ENCODE assay signal across 10 cellular contexts in the genomic region with DNA sequence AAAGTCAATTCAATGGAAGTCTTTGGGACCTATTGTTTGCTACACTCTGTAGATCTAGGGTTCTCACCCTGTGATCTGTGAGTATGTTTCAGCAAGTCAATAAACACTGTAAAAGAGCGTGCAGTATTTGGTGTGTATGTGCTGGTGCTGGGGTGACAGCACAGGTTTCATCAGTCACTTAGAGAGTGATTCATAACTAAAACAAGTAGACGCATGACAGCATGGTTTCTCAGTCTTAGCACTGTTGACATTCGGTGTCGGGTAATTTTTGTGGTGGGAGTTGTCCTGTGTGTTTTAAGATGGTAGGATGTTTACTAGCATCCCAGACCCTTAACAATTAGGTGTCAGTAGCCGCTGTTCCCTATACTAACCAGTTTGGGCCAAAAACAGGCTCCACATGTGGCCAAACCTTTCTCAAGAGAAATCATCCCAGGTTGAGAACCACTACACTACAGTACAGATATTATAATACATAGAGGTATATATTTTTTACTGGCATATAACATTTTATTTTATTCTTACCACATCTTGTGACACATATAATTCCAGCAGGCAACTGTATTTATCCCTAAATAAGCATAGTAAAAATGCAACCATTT.
DNase-seq lines count a peak whose midpoint lies in the region; ATAC-seq, FAIRE-seq and TF ChIP-seq lines count a peak whose summit lies in the region.
"Had no signal": no experiment of that assay in that cellular context is flagged by ENCODE, and none has a peak within 500 bp of the region (broad histone marks: within the 10 kb centered on the region; RNA-seq: fewer than 3 reads in every experiment).

No MANE protein-coding gene starts in this region.

- no peak overlapping the region for H4K91ac ChIP-seq in trophoblast cell (ENCODE audit: low read depth, low read length)

- WGBS in small intestine, 3 donors = 76 to 93% (median 88%) methylated on average over 5 of the region's 5 CpGs
- no CpG with 5 or more reads among the region's 5 CpGs for WGBS in trophoblast cell (ENCODE audit: extremely low coverage, insufficient coverage, insufficient read length)

- no peak overlapping the region for H3K4me3 ChIP-seq in astrocyte (ENCODE audit: insufficient read depth, low read depth, low read length)
- H3K4me3 ChIP-seq in small intestine (ENCODE audit: low read depth in 1 of 2, low read length in 2 of 2) = no peak overlapping the region
- H3K4me3 ChIP-seq in trophoblast cell (ENCODE audit: low read depth, low read length) = no peak overlapping the region
- H3K4me3 ChIP-seq: BLaER1 had no signal

- no peak overlapping the region for H3K18ac ChIP-seq in trophoblast cell (ENCODE audit: low read length)

- H4K12ac ChIP-seq in trophoblast cell (ENCODE audit: low read depth, low read length) = no peak overlapping the region

- H3K79me2 ChIP-seq in astrocyte (ENCODE audit: insufficient read depth, low read length) (no peaks in the 10 kb centered on the region), trophoblast cell (ENCODE audit: control insufficient read depth, insufficient read depth, low read length, poor library complexity) (no peaks in the 10 kb centered on the region)

- H2AK5ac ChIP-seq in trophoblast cell (ENCODE audit: low read length) = no peak overlapping the region

- no peak overlapping the region for H2BK5ac ChIP-seq in trophoblast cell (ENCODE audit: low read depth, low read length, poor library complexity)

- no peak overlapping the region for H3K4ac ChIP-seq in trophoblast cell (ENCODE audit: low read depth, low read length)

- no peaks in the 10 kb centered on the region for H3K4me1 Mint-ChIP-seq in stimulated activated naive CD8-positive, alpha-beta T cell treated with anti-CD3 and anti-CD28 coated beads, Interleukin-15, amount 100 ng/mL, for 72 hours
- H3K4me1 Mint-ChIP-seq in astrocyte (ENCODE audit: low read depth, unreplicated experiment) = peaks cover 4% of the 10 kb centered on the region
- H3K4me1 Mint-ChIP-seq in stimulated activated effector memory CD8-positive, alpha-beta T cell treated with anti-CD3 and anti-CD28 coated beads, Interleukin-12 subunit alpha, Interleukin-12 subunit beta, amount 100 ng/mL, for 72 hours = peaks cover 6% of the 10 kb centered on the region

- H3K36me3 ChIP-seq in astrocyte (ENCODE audit: insufficient read depth, low read length) (no peaks in the 10 kb centered on the region), small intestine (ENCODE audit: control insufficient read depth in 2 of 2, insufficient read depth in 2 of 2, low read length in 2 of 2) (no peaks in the 10 kb centered on the region), trophoblast cell (ENCODE audit: control insufficient read depth in 1 of 2, insufficient read depth in 2 of 2, low read length in 2 of 2) (no peaks in the 10 kb centered on the region)
- H3K36me3 ChIP-seq: BLaER1 had no signal

- H2AFZ ChIP-seq in astrocyte (ENCODE audit: low read depth, low read length) = no peak overlapping the region
- no peak overlapping the region for H2AFZ ChIP-seq in trophoblast cell (ENCODE audit: insufficient read depth, low read length, poor library complexity)

- no peaks in the 10 kb centered on the region for H3K36me3 Mint-ChIP-seq in astrocyte (ENCODE audit: low read depth, unreplicated experiment)
- H3K36me3 Mint-ChIP-seq in stimulated activated effector memory CD8-positive, alpha-beta T cell treated with anti-CD3 and anti-CD28 coated beads, Interleukin-12 subunit alpha, Interleukin-12 subunit beta, amount 100 ng/mL, for 72 hours = no peaks in the 10 kb centered on the region

- in situ Hi-C loops in ACHN (cut with HindIII; ENCODE audit: low pct_ligation_motif_present, low pct_unique_long_range_greater_than_20kb, low sequenced_read_pairs) = no loop called here

- H3K14ac ChIP-seq in trophoblast cell (ENCODE audit: low read length) = no peak overlapping the region

- no peak for TF ChIP-seq CTCF in astrocyte (IDR thresholded peaks at IDR 0.05; ENCODE audit: insufficient read depth, low read depth, low read length)

- H3K79me1 ChIP-seq in trophoblast cell (ENCODE audit: low read length) = no peaks in the 10 kb centered on the region

- no peaks in the 10 kb centered on the region for H3K9me3 Mint-ChIP-seq in stimulated activated naive CD8-positive, alpha-beta T cell treated with anti-CD3 and anti-CD28 coated beads, Interleukin-15, amount 100 ng/mL, for 72 hours
- H3K9me3 Mint-ChIP-seq in astrocyte (ENCODE audit: unreplicated experiment) = no peaks in the 10 kb centered on the region
- no peaks in the 10 kb centered on the region for H3K9me3 Mint-ChIP-seq in stimulated activated effector memory CD8-positive, alpha-beta T cell treated with anti-CD3 and anti-CD28 coated beads, Interleukin-12 subunit alpha, Interleukin-12 subunit beta, amount 100 ng/mL, for 72 hours

- H3K27me3 Mint-ChIP-seq in stimulated activated naive CD8-positive, alpha-beta T cell treated with anti-CD3 and anti-CD28 coated beads, Interleukin-15, amount 100 ng/mL, for 72 hours = peaks cover 8% of the 10 kb centered on the region
- H3K27me3 Mint-ChIP-seq in astrocyte (ENCODE audit: low read depth, unreplicated experiment) = no peaks in the 10 kb centered on the region

- no peak overlapping the region for H3K27ac Mint-ChIP-seq in stimulated activated naive CD8-positive, alpha-beta T cell treated with anti-CD3 and anti-CD28 coated beads, Interleukin-15, amount 100 ng/mL, for 72 hours
- no peak overlapping the region for H3K27ac Mint-ChIP-seq in astrocyte (ENCODE audit: unreplicated experiment)
- no peak overlapping the region for H3K27ac Mint-ChIP-seq in stimulated activated effector memory CD8-positive, alpha-beta T cell treated with anti-CD3 and anti-CD28 coated beads, Interleukin-12 subunit alpha, Interleukin-12 subunit beta, amount 100 ng/mL, for 72 hours

- H3K23ac ChIP-seq in trophoblast cell (ENCODE audit: low read length) = no peak overlapping the region

- FAIRE-seq in astrocyte (lab: Jason Lieb, UNC) = no peak
- no peak for FAIRE-seq in small intestine (lab: Jason Lieb, UNC)

- H2BK12ac ChIP-seq in trophoblast cell (ENCODE audit: low read length) = no peak overlapping the region

- no peak for DNase-seq in stimulated activated naive CD8-positive, alpha-beta T cell treated with anti-CD3 and anti-CD28 coated beads, Interleukin-15, amount 100 ng/mL, for 72 hours
- DNase-seq in stimulated activated naive CD8-positive, alpha-beta T cell treated with anti-CD3 and anti-CD28 coated beads, Interleukin-15, Interleukin-2, amounts not matched to agents 100 U/mL and 50 U/mL, for 24 hours = no peak
- DNase-seq in astrocyte (ENCODE audit: low read depth) = peak; percentile 21
- peak in 1 of 2 donors; percentile 49 for DNase-seq in stimulated activated effector memory CD8-positive, alpha-beta T cell treated with anti-CD3 and anti-CD28 coated beads, Interleukin-12 subunit alpha, Interleukin-12 subunit beta, amount 100 ng/mL, for 72 hours (ENCODE audit: low spot score in 2 of 2)
- DNase-seq in ACHN = no peak
- no peak for DNase-seq in small intestine
- no peak for DNase-seq in trophoblast cell
- DNase-seq: anterior cingulate cortex had no signal

- H3K27me3 ChIP-seq in astrocyte (ENCODE audit: insufficient read depth, low read length) = no peaks in the 10 kb centered on the region
- no peaks in the 10 kb centered on the region for H3K27me3 ChIP-seq in small intestine (ENCODE audit: control insufficient read depth in 2 of 2, insufficient read depth in 2 of 2, low read length in 2 of 2)
- H3K27me3 ChIP-seq in trophoblast cell (ENCODE audit: insufficient read depth, low read length) = no peaks in the 10 kb centered on the region
- H3K27me3 ChIP-seq: BLaER1 had no signal

- H3K4me2 ChIP-seq in astrocyte (ENCODE audit: low read length) (no peak overlapping the region), trophoblast cell (ENCODE audit: low read length) (no peak overlapping the region)
- H3K4me2 ChIP-seq: BLaER1 had no signal

- no peaks in the 10 kb centered on the region for H4K20me1 ChIP-seq in astrocyte (ENCODE audit: insufficient read depth, low read length)
- H4K20me1 ChIP-seq: BLaER1 had no signal

- no peaks in the 10 kb centered on the region for H3K9me3 ChIP-seq in astrocyte (ENCODE audit: insufficient read depth, low read depth, low read length)
- no peaks in the 10 kb centered on the region for H3K9me3 ChIP-seq in small intestine (ENCODE audit: control insufficient read depth, low read depth)
- H3K9me3 ChIP-seq in trophoblast cell (ENCODE audit: insufficient read depth, low read depth, low read length) = no peaks in the 10 kb centered on the region
- H3K9me3 ChIP-seq: BLaER1 had no signal

- H3K27ac ChIP-seq in astrocyte (ENCODE audit: low read depth, low read length) (no peak overlapping the region), small intestine (ENCODE audit: low read depth in 1 of 2, low read length in 1 of 2) (no peak overlapping the region), trophoblast cell (ENCODE audit: low read depth, low read length) (no peak overlapping the region)
- H3K27ac ChIP-seq: BLaER1 had no signal

- H2BK120ac ChIP-seq in trophoblast cell (ENCODE audit: insufficient read depth, low read length, poor library complexity) = no peak overlapping the region

- no peak overlapping the region for H4K8ac ChIP-seq in trophoblast cell (ENCODE audit: low read depth, low read length)

- peak; percentile 58 for ATAC-seq in stimulated activated naive CD8-positive, alpha-beta T cell treated with anti-CD3 and anti-CD28 coated beads, Interleukin-15, amount 100 ng/mL, for 72 hours
- ATAC-seq in stimulated activated naive CD8-positive, alpha-beta T cell treated with anti-CD3 and anti-CD28 coated beads, Interleukin-15, Interleukin-2, amounts not matched to agents 100 U/mL and 50 U/mL, for 24 hours = no peak
- ATAC-seq in HG03025 (IDR thresholded peaks at IDR 0.05; ENCODE audit: low FRiP score, unreplicated experiment) = peak; percentile 66
- peak; percentile 99 for ATAC-seq in stimulated activated effector memory CD8-positive, alpha-beta T cell treated with anti-CD3 and anti-CD28 coated beads, Interleukin-12 subunit alpha, Interleukin-12 subunit beta, amount 100 ng/mL, for 72 hours

- H3K4me3 Mint-ChIP-seq in stimulated activated naive CD8-positive, alpha-beta T cell treated with anti-CD3 and anti-CD28 coated beads, Interleukin-15, amount 100 ng/mL, for 72 hours = no peak overlapping the region
- no peak overlapping the region for H3K4me3 Mint-ChIP-seq in astrocyte (ENCODE audit: unreplicated experiment)
- no peak overlapping the region for H3K4me3 Mint-ChIP-seq in stimulated activated effector memory CD8-positive, alpha-beta T cell treated with anti-CD3 and anti-CD28 coated beads, Interleukin-12 subunit alpha, Interleukin-12 subunit beta, amount 100 ng/mL, for 72 hours

- H3K4me1 ChIP-seq in astrocyte (ENCODE audit: insufficient read depth, low read length) (no peaks in the 10 kb centered on the region), small intestine (ENCODE audit: control insufficient read depth in 2 of 2, insufficient read depth in 1 of 2, low read depth in 1 of 2, low read length in 1 of 2) (no peaks in the 10 kb centered on the region), trophoblast cell (ENCODE audit: control insufficient read depth in 1 of 2, insufficient read depth in 2 of 2, low read length in 2 of 2) (no peaks in the 10 kb centered on the region)
- H3K4me1 ChIP-seq: BLaER1 had no signal

- no peak overlapping the region for H3K9ac ChIP-seq in astrocyte (ENCODE audit: low read length)
- no peak overlapping the region for H3K9ac ChIP-seq in trophoblast cell (ENCODE audit: low read length)
- H3K9ac ChIP-seq: BLaER1 had no signal
